22 cellular contexts compared by ENCODE assay signal in genomic region chr6:98014791-98015201, GRCh38.
DNase-seq lines count a peak whose midpoint lies in the region; ATAC-seq, FAIRE-seq and TF ChIP-seq lines count a peak whose summit lies in the region.
"Had no signal": no experiment of that assay in that cellular context is flagged by ENCODE, and none has a peak within 500 bp of the region (broad histone marks: within the 10 kb centered on the region; RNA-seq: fewer than 3 reads in every experiment).

No MANE protein-coding gene starts in this region.

- no peaks in the 10 kb centered on the region for H3K27me3 Mint-ChIP-seq in WTC11 (ENCODE audit: low read depth)
- H3K27me3 Mint-ChIP-seq in naive thymus-derived CD4-positive, alpha-beta T cell = no peaks in the 10 kb centered on the region
- H3K27me3 Mint-ChIP-seq: activated CD4-positive, alpha-beta T cell treated with anti-CD3 and anti-CD28 coated beads, Interleukin-2, amount 10 ng/mL, durations not matched to agents 7 days and 5 days; activated naive CD8-positive, alpha-beta T cell treated with anti-CD3 and anti-CD28 coated beads, Interleukin-2, amount 10 ng/mL, durations not matched to agents 7 days and 5 days; CD4-positive, CD25-positive, alpha-beta regulatory T cell had no signal

- no peak for TF ChIP-seq CTCF in WTC11 (IDR thresholded peaks at IDR 0.05)

- H3K36me3 ChIP-seq in naive thymus-derived CD4-positive, alpha-beta T cell (ENCODE audit: control insufficient read depth in 2 of 3, insufficient read depth in 3 of 3, low read length in 3 of 3) = no peaks in the 10 kb centered on the region
- H3K36me3 ChIP-seq: cardiac muscle cell, SJSA1, tibial artery had no signal

- peak overlapping the region; percentile 70 for H3K27ac Mint-ChIP-seq in WTC11
- H3K27ac Mint-ChIP-seq in naive thymus-derived CD4-positive, alpha-beta T cell = no peak overlapping the region
- H3K27ac Mint-ChIP-seq: activated CD4-positive, alpha-beta T cell treated with anti-CD3 and anti-CD28 coated beads, Interleukin-2, amount 10 ng/mL, durations not matched to agents 7 days and 5 days; activated naive CD8-positive, alpha-beta T cell treated with anti-CD3 and anti-CD28 coated beads, Interleukin-2, amount 10 ng/mL, durations not matched to agents 7 days and 5 days; CD4-positive, CD25-positive, alpha-beta regulatory T cell; stimulated activated effector memory CD8-positive, alpha-beta T cell treated with anti-CD3 and anti-CD28 coated beads, Interleukin-12 subunit alpha, Interleukin-12 subunit beta, amount 100 ng/mL, for 72 hours had no signal

- TF ChIP-seq POLR2A in GM12892 (IDR thresholded peaks at IDR 0.05; ENCODE audit: low read depth, low read length) = no peak

- peaks cover 40% of the 10 kb centered on the region for H3K4me1 Mint-ChIP-seq in WTC11
- H3K4me1 Mint-ChIP-seq in naive thymus-derived CD4-positive, alpha-beta T cell = no peaks in the 10 kb centered on the region
- H3K4me1 Mint-ChIP-seq: activated CD4-positive, alpha-beta T cell treated with anti-CD3 and anti-CD28 coated beads, Interleukin-2, amount 10 ng/mL, durations not matched to agents 7 days and 5 days; activated naive CD8-positive, alpha-beta T cell treated with anti-CD3 and anti-CD28 coated beads, Interleukin-2, amount 10 ng/mL, durations not matched to agents 7 days and 5 days; CD4-positive, CD25-positive, alpha-beta regulatory T cell; stimulated activated effector memory CD8-positive, alpha-beta T cell treated with anti-CD3 and anti-CD28 coated beads, Interleukin-12 subunit alpha, Interleukin-12 subunit beta, amount 100 ng/mL, for 72 hours had no signal

- no peak overlapping the region for H3K27ac ChIP-seq in naive thymus-derived CD4-positive, alpha-beta T cell (ENCODE audit: low read depth, low read length)
- H3K27ac ChIP-seq: cardiac muscle cell, parathyroid adenoma, SJSA1, tibial artery had no signal

- no peaks in the 10 kb centered on the region for H3K9me3 Mint-ChIP-seq in WTC11
- H3K9me3 Mint-ChIP-seq in naive thymus-derived CD4-positive, alpha-beta T cell = peaks cover 0 to 13% (median 2%) of the 10 kb centered on the region in 11 donors
- H3K9me3 Mint-ChIP-seq: activated CD4-positive, alpha-beta T cell treated with anti-CD3 and anti-CD28 coated beads, Interleukin-2, amount 10 ng/mL, durations not matched to agents 7 days and 5 days; activated naive CD8-positive, alpha-beta T cell treated with anti-CD3 and anti-CD28 coated beads, Interleukin-2, amount 10 ng/mL, durations not matched to agents 7 days and 5 days; activated T-cell treated with anti-CD3 and anti-CD28 coated beads, Interleukin-2, amount 50 U/mL, for 4 hours had no signal

- DNase-seq in COR-L47 (lab: John Stamatoyannopoulos, UW) (peak; percentile 97), NCI-H1417 (lab: John Stamatoyannopoulos, UW) (peak; percentile 65 to 91 (median 79)), NCI-H510A (lab: John Stamatoyannopoulos, UW) (peak; percentile 4), WTC11 (ENCODE audit: low spot score) (no peak), GM12892 (ENCODE audit: insufficient read length) (no peak), left lobe of liver (ENCODE audit: low spot score) (no peak)
- DNase-seq in activated CD8-positive, alpha-beta memory T cell treated with anti-CD3 and anti-CD28 coated beads, Interleukin-2, amount 50 U/mL, for 48 hours = no peak
- DNase-seq in naive thymus-derived CD4-positive, alpha-beta T cell = no peak
- DNase-seq: activated CD4-positive, alpha-beta T cell treated with anti-CD3 and anti-CD28 coated beads, Interleukin-2, amount 10 ng/mL, durations not matched to agents 7 days and 5 days; activated naive CD8-positive, alpha-beta T cell treated with anti-CD3 and anti-CD28 coated beads, Interleukin-2, amount 10 ng/mL, durations not matched to agents 7 days and 5 days; activated T-cell treated with anti-CD3 and anti-CD28 coated beads, Interleukin-2, amount 50 U/mL, for 4 hours; CD4-positive, CD25-positive, alpha-beta regulatory T cell; NCI-H1048; small intestine; T1000; tibial artery had no signal

- H3K9me3 ChIP-seq in naive thymus-derived CD4-positive, alpha-beta T cell (ENCODE audit: control insufficient read depth in 2 of 3, low read length in 3 of 3) = no peaks in the 10 kb centered on the region
- H3K9me3 ChIP-seq: SJSA1, tibial artery had no signal

- POLR2A ChIA-PET in WTC11 (lab: Charles Lee) = interaction anchor here (0.6 kb wide), 1 partner anchor 57 kb away, joined by 3 read pairs; no protein-coding TSS in a partner anchor
- POLR2A ChIA-PET in naive thymus-derived CD4-positive, alpha-beta T cell (lab: Charles Lee) = no interaction called here

- no peak for FAIRE-seq in GM12892 (lab: Jason Lieb, UNC)
- FAIRE-seq: A204.1, small intestine had no signal

- no peaks in the 10 kb centered on the region for H3K4me1 ChIP-seq in naive thymus-derived CD4-positive, alpha-beta T cell (ENCODE audit: control insufficient read depth in 2 of 2, insufficient read depth in 2 of 2, low read length in 2 of 2)
- H3K4me1 ChIP-seq: parathyroid adenoma, SJSA1, tibial artery had no signal

- H3K36me3 Mint-ChIP-seq in WTC11 = no peaks in the 10 kb centered on the region; the same call in 1 of the 2 replicates
- no peaks in the 10 kb centered on the region for H3K36me3 Mint-ChIP-seq in naive thymus-derived CD4-positive, alpha-beta T cell
- H3K36me3 Mint-ChIP-seq: activated naive CD8-positive, alpha-beta T cell treated with anti-CD3 and anti-CD28 coated beads, Interleukin-2, amount 10 ng/mL, durations not matched to agents 7 days and 5 days; CD4-positive, CD25-positive, alpha-beta regulatory T cell; stimulated activated effector memory CD8-positive, alpha-beta T cell treated with anti-CD3 and anti-CD28 coated beads, Interleukin-12 subunit alpha, Interleukin-12 subunit beta, amount 100 ng/mL, for 72 hours had no signal

- no peaks in the 10 kb centered on the region for H3K27me3 ChIP-seq in naive thymus-derived CD4-positive, alpha-beta T cell (ENCODE audit: control insufficient read depth in 2 of 2, insufficient read depth in 2 of 2, low read length in 2 of 2)
- H3K27me3 ChIP-seq: cardiac muscle cell, SJSA1, tibial artery had no signal

- intact Hi-C loops in naive thymus-derived CD4-positive, alpha-beta T cell (cut with micrococcal nuclease) = no loop called here

- H3K4me3 Mint-ChIP-seq in WTC11 = no peak overlapping the region
- no peak overlapping the region for H3K4me3 Mint-ChIP-seq in naive thymus-derived CD4-positive, alpha-beta T cell
- H3K4me3 Mint-ChIP-seq: activated CD4-positive, alpha-beta T cell treated with anti-CD3 and anti-CD28 coated beads, Interleukin-2, amount 10 ng/mL, durations not matched to agents 7 days and 5 days; activated naive CD8-positive, alpha-beta T cell treated with anti-CD3 and anti-CD28 coated beads, Interleukin-2, amount 10 ng/mL, durations not matched to agents 7 days and 5 days; activated T-cell treated with anti-CD3 and anti-CD28 coated beads, Interleukin-2, amount 50 U/mL, for 4 hours; CD4-positive, CD25-positive, alpha-beta regulatory T cell; stimulated activated effector memory CD8-positive, alpha-beta T cell treated with anti-CD3 and anti-CD28 coated beads, Interleukin-12 subunit alpha, Interleukin-12 subunit beta, amount 100 ng/mL, for 72 hours had no signal

- ATAC-seq in WTC11 = peak; percentile 36; the same call in 1 of the 2 replicates
- ATAC-seq in naive thymus-derived CD4-positive, alpha-beta T cell = no peak
- no peak for ATAC-seq in left lobe of liver
- ATAC-seq: activated T-cell treated with anti-CD3 and anti-CD28 coated beads, Interleukin-2, amount 50 U/mL, for 4 hours; HCT116; stimulated activated effector memory CD8-positive, alpha-beta T cell treated with anti-CD3 and anti-CD28 coated beads, Interleukin-12 subunit alpha, Interleukin-12 subunit beta, amount 100 ng/mL, for 72 hours had no signal

- CTCF ChIA-PET in WTC11 (lab: Charles Lee) = no interaction called here
- CTCF ChIA-PET in naive thymus-derived CD4-positive, alpha-beta T cell (lab: Charles Lee) = no interaction called here

- H3K4me3 ChIP-seq in naive thymus-derived CD4-positive, alpha-beta T cell (ENCODE audit: low read length) = no peak overlapping the region
- H3K4me3 ChIP-seq: cardiac muscle cell, SJSA1, tibial artery had no signal

TF ChIP-seq in WTC11, 78 proteins besides CTCF, POLR2A, EP300 and RAD21 (continues in another document):
- TF ChIP-seq AR (CRISPR knock-in tag; IDR thresholded peaks at IDR 0.05) = no peak
- no peak for TF ChIP-seq ZNF671 (CRISPR knock-in tag; IDR thresholded peaks at IDR 0.05)
- TF ChIP-seq CBFB (CRISPR knock-in tag; IDR thresholded peaks at IDR 0.05; ENCODE audit: low read depth) = no peak
- TF ChIP-seq ZNF416 (CRISPR knock-in tag; IDR thresholded peaks at IDR 0.05) = no peak
- TF ChIP-seq GABPB1 (CRISPR knock-in tag; IDR thresholded peaks at IDR 0.05) = no peak
- TF ChIP-seq, protein P1, sequence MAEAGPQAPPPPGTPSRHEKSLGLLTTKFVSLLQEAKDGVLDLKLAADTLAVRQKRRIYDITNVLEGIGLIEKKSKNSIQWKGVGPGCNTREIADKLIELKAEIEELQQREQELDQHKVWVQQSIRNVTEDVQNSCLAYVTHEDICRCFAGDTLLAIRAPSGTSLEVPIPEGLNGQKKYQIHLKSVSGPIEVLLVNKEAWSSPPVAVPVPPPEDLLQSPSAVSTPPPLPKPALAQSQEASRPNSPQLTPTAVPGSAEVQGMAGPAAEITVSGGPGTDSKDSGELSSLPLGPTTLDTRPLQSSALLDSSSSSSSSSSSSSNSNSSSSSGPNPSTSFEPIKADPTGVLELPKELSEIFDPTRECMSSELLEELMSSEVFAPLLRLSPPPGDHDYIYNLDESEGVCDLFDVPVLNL (CRISPR knock-in tag; IDR thresholded peaks at IDR 0.05; ENCODE audit: borderline replicate concordance, low read depth) = no peak
- TF ChIP-seq ZNF219 (CRISPR knock-in tag; IDR thresholded peaks at IDR 0.05; ENCODE audit: borderline replicate concordance) = no peak

Comparison
In these comparisons a context has a peak if more than half of its experiments do, and no peak if none do; other contexts are left out.
1. DNase-seq: peak in COR-L47 (single experiment), NCI-H1417 (3 of 3) and NCI-H510A (single experiment); none in WTC11 (single experiment), activated CD8-positive, alpha-beta memory T cell treated with anti-CD3 and anti-CD28 coated beads, Interleukin-2, amount 50 U/mL, for 48 hours (single experiment), GM12892 (single experiment), naive thymus-derived CD4-positive, alpha-beta T cell (0 of 9) and left lobe of liver (single experiment).